ENCODE assay signal across 9 cellular contexts in genomic region chr3:15646924-15647511, GRCh38. TPM values are rescaled to one million over a fixed set of nuclear protein-coding genes. Genes with fewer than 3 reads are reported as not detected.
DNase-seq lines count a peak whose midpoint lies in the region; TF ChIP-seq lines count a peak whose summit lies in the region.
"Had no signal": no experiment of that assay in that cellular context is flagged by ENCODE, and none has a peak within 500 bp of the region (broad histone marks: within the 10 kb centered on the region; RNA-seq: fewer than 3 reads in every experiment).

No MANE protein-coding gene starts in this region.

- no peaks in the 10 kb centered on the region for H3K27me3 ChIP-seq in kidney epithelial cell (ENCODE audit: control insufficient read depth, insufficient read depth, low read length)
- no peaks in the 10 kb centered on the region for H3K27me3 ChIP-seq in transverse colon

- H3K4me3 ChIP-seq in kidney epithelial cell (ENCODE audit: low read depth, low read length) (no peak overlapping the region), transverse colon (no peak overlapping the region)

- peaks cover 24% of the 10 kb centered on the region for H3K36me3 Mint-ChIP-seq in activated CD4-positive, alpha-beta T cell treated with anti-CD3 and anti-CD28 coated beads, Interleukin-2, amount 10 ng/mL, durations not matched to agents 7 days and 5 days (ENCODE audit: low read depth)

- H3K9me3 Mint-ChIP-seq in activated CD4-positive, alpha-beta T cell treated with anti-CD3 and anti-CD28 coated beads, Interleukin-2, amount 10 ng/mL, durations not matched to agents 7 days and 5 days = peaks cover 16% of the 10 kb centered on the region

- H3K4me3 Mint-ChIP-seq in activated CD4-positive, alpha-beta T cell treated with anti-CD3 and anti-CD28 coated beads, Interleukin-2, amount 10 ng/mL, durations not matched to agents 7 days and 5 days = peak overlapping the region; percentile 49

- no peaks in the 10 kb centered on the region for H3K9me3 ChIP-seq in transverse colon

- H3K27ac Mint-ChIP-seq in activated CD4-positive, alpha-beta T cell treated with anti-CD3 and anti-CD28 coated beads, Interleukin-2, amount 10 ng/mL, durations not matched to agents 7 days and 5 days = peak overlapping the region; percentile 87

- H3K4me1 Mint-ChIP-seq in activated CD4-positive, alpha-beta T cell treated with anti-CD3 and anti-CD28 coated beads, Interleukin-2, amount 10 ng/mL, durations not matched to agents 7 days and 5 days = peaks cover 47% of the 10 kb centered on the region

- 51 to 64% methylated on average over 7 to 13 of the region's 13 CpGs for WGBS in transverse colon (ENCODE audit: low coverage in 1 of 2), 2 donors

- H3K27me3 Mint-ChIP-seq in activated CD4-positive, alpha-beta T cell treated with anti-CD3 and anti-CD28 coated beads, Interleukin-2, amount 10 ng/mL, durations not matched to agents 7 days and 5 days = peaks cover 26% of the 10 kb centered on the region

- H3K36me3 ChIP-seq in kidney epithelial cell (ENCODE audit: control insufficient read depth, insufficient read depth, low read length) = no peaks in the 10 kb centered on the region
- no peaks in the 10 kb centered on the region for H3K36me3 ChIP-seq in transverse colon

- in situ Hi-C loops in transverse colon (cut with MboI; ENCODE audit: low pct_ligation_motif_present in 1 of 4, low pct_unique_long_range_greater_than_20kb in 1 of 4, low sequenced_read_pairs in 3 of 4) = loop anchor here in 2 of 4 donors (25.0 kb wide), 2 partner anchors 165 to 615 kb away; partner anchors contain the start of genes DPH3 (in 1 of the 2) and OXNAD1 (in 1 of the 2)

- DNase-seq in activated CD4-positive, alpha-beta T cell treated with anti-CD3 and anti-CD28 coated beads, Interleukin-2, amount 10 ng/mL, durations not matched to agents 7 days and 5 days = no peak
- no peak for DNase-seq in activated CD4-positive, alpha-beta T cell treated with anti-CD3 and anti-CD28 coated beads for 48 hours
- DNase-seq in HS-5 (ENCODE audit: low read depth) (peak; percentile 99), astrocyte of the hippocampus (ENCODE audit: low read depth, low spot score) (peak; percentile 95), kidney epithelial cell (ENCODE audit: low read depth) (peak; percentile 96), transverse colon (no peak), NCI-H774 (lab: John Stamatoyannopoulos, UW) (no peak)
- DNase-seq in activated CD8-positive, alpha-beta memory T cell treated with anti-CD3 and anti-CD28 coated beads, Interleukin-2, amount 50 U/mL, for 4 hours = no peak

- POLR2A ChIA-PET in activated CD4-positive, alpha-beta T cell treated with anti-CD3 and anti-CD28 coated beads, Interleukin-2, amount 10 ng/mL, durations not matched to agents 7 days and 5 days (lab: Charles Lee) = no interaction called here

- H3K4me1 ChIP-seq in transverse colon = peaks cover 0 to 23% (median 11%) of the 10 kb centered on the region in 4 donors

- H3K27ac ChIP-seq in transverse colon = peak overlapping the region; percentile 58 to 82 (median 76)
- H3K27ac ChIP-seq: C4-2B had no signal

- TF ChIP-seq POLR2A in transverse colon (IDR thresholded peaks at IDR 0.05) = no peak

- no peak for TF ChIP-seq CTCF in kidney epithelial cell (IDR thresholded peaks at IDR 0.05; ENCODE audit: insufficient read depth, low read length, poor library complexity, severe bottlenecking)
- no peak for TF ChIP-seq CTCF in transverse colon (IDR thresholded peaks at IDR 0.05)

- intact Hi-C loops in transverse colon (cut with DNase I; ENCODE audit: low total_unique reads) = no loop called here

- CTCF ChIA-PET in activated CD4-positive, alpha-beta T cell treated with anti-CD3 and anti-CD28 coated beads, Interleukin-2, amount 10 ng/mL, durations not matched to agents 7 days and 5 days (lab: Charles Lee) = interaction anchor here (0.9 to 1.0 kb wide), 2 partner anchors 11 to 167 kb away, joined by 3 read pairs; no protein-coding TSS in a partner anchor

- TF ChIP-seq EP300 in transverse colon (IDR thresholded peaks at IDR 0.05; ENCODE audit: low read depth) = no peak

RNA-seq across cellular contexts. Expression of gene BTD, which starts 45.5 kb away (rescaled TPM):
- 1 to 10 TPM; 6.6 to 8.1 TPM for total RNA-seq in activated CD4-positive, alpha-beta T cell treated with anti-CD3 and anti-CD28 coated beads, Interleukin-2, amount 10 ng/mL, durations not matched to agents 7 days and 5 days
- total RNA-seq in kidney epithelial cell (15.3 and 17.0 TPM in 2 replicates), transverse colon (10 to 100 TPM; 21.3 to 49.6 (median 36.3) TPM)

RNA-seq across cellular contexts. Expression of gene HACL1, which starts 45.6 kb away (rescaled TPM):
- 10 to 100 TPM; 23.1 to 25.5 TPM for total RNA-seq in activated CD4-positive, alpha-beta T cell treated with anti-CD3 and anti-CD28 coated beads, Interleukin-2, amount 10 ng/mL, durations not matched to agents 7 days and 5 days
- 19.8 and 24.9 TPM in 2 replicates for total RNA-seq in kidney epithelial cell
- total RNA-seq in transverse colon = 10 to 100 TPM in 3 of 4 donors, 1 to 10 TPM in 1; 7.5 to 21.3 (median 17.1) TPM

Comparison
In these comparisons a context has a peak if more than half of its experiments do, and no peak if none do; other contexts are left out.
1. DNase-seq: peak in HS-5 (single experiment), astrocyte of the hippocampus (single experiment) and kidney epithelial cell (single experiment); none in activated CD4-positive, alpha-beta T cell treated with anti-CD3 and anti-CD28 coated beads, Interleukin-2, amount 10 ng/mL, durations not matched to agents 7 days and 5 days (single experiment), activated CD4-positive, alpha-beta T cell treated with anti-CD3 and anti-CD28 coated beads for 48 hours (single experiment), transverse colon (single experiment), NCI-H774 (single experiment) and activated CD8-positive, alpha-beta memory T cell treated with anti-CD3 and anti-CD28 coated beads, Interleukin-2, amount 50 U/mL, for 4 hours (single experiment).